Comparison of ENCODE assay signal across 8 cellular contexts in genomic region chr1:155086182-155086741, GRCh38. TPM values are rescaled to one million over a fixed set of nuclear protein-coding genes. Genes with fewer than 3 reads are reported as not detected.
DNase-seq lines count a peak whose midpoint lies in the region; ATAC-seq and TF ChIP-seq lines count a peak whose summit lies in the region.

No MANE protein-coding gene starts in this region.

- intact Hi-C loops in CD8-positive, alpha-beta T cell (cut with DNase I, micrococcal nuclease): loop anchor here in 1 of 2 experiments (1.0 to 5.0 kb wide), 2 partner anchors 51 to 527 kb away; partner anchors contain the start of gene SLC50A1
- intact Hi-C loops in posterior vena cava (cut with DNase I): no loop called here

- ATAC-seq in CD8-positive, alpha-beta T cell: peak; percentile 23
- ATAC-seq in GM21786 (IDR thresholded peaks at IDR 0.05; ENCODE audit: unreplicated experiment) (no peak), GM18867 (IDR thresholded peaks at IDR 0.05; ENCODE audit: unreplicated experiment) (no peak)

- peak overlapping the region; percentile 27 for H3K27ac Mint-ChIP-seq in CD8-positive, alpha-beta T cell

- no peaks in the 10 kb centered on the region for H3K9me3 Mint-ChIP-seq in CD8-positive, alpha-beta T cell

- H3K36me3 ChIP-seq in CD8-positive, alpha-beta T cell (ENCODE audit: insufficient read depth, low read length): no peaks in the 10 kb centered on the region
- no peaks in the 10 kb centered on the region for H3K36me3 ChIP-seq in SJCRH30

- H3K27me3 ChIP-seq in CD8-positive, alpha-beta T cell (ENCODE audit: insufficient read depth, low read length): peaks cover 30% of the 10 kb centered on the region
- H3K27me3 ChIP-seq in SJCRH30: peaks cover 13% of the 10 kb centered on the region; the same call in 1 of the 2 replicates

- H3K4me1 Mint-ChIP-seq in CD8-positive, alpha-beta T cell (ENCODE audit: low read depth): peaks cover 37% of the 10 kb centered on the region

- peaks cover 3% of the 10 kb centered on the region for H3K36me3 Mint-ChIP-seq in CD8-positive, alpha-beta T cell

- H3K4me3 ChIP-seq in CD8-positive, alpha-beta T cell (ENCODE audit: low read depth, low read length): peak overlapping the region; percentile 82
- H3K4me3 ChIP-seq in SJCRH30: no peak overlapping the region

- TF ChIP-seq CTCF in CD8-positive, alpha-beta T cell (IDR thresholded peaks at IDR 0.05): peak; percentile 98

- peak; percentile 71 to 90 (median 80) for DNase-seq in CD8-positive, alpha-beta T cell
- DNase-seq in HPDE6-E6E7 (ENCODE audit: extremely low spot score): peak; percentile 67
- DNase-seq in SJCRH30: peak; percentile 68 to 79
- DNase-seq in activated gamma-delta T cell (lab: John Stamatoyannopoulos, UW): peak; percentile 62
- DNase-seq in glomerular visceral epithelial cell (ENCODE audit: extremely low spot score): peak; percentile 71
- peak; percentile 91 for DNase-seq in posterior vena cava (ENCODE audit: low spot score)

- H3K4me1 ChIP-seq in CD8-positive, alpha-beta T cell (ENCODE audit: insufficient read depth, low read length): peaks cover 42% of the 10 kb centered on the region
- H3K4me1 ChIP-seq in SJCRH30: no peaks in the 10 kb centered on the region; the same call in 1 of the 2 replicates

- H3K4me3 Mint-ChIP-seq in CD8-positive, alpha-beta T cell: peak overlapping the region; percentile 65

- H3K27me3 Mint-ChIP-seq in CD8-positive, alpha-beta T cell (ENCODE audit: low read depth): peaks cover 26% of the 10 kb centered on the region

- POLR2A ChIA-PET in CD8-positive, alpha-beta T cell (lab: Charles Lee): interaction anchor here (0.8 to 1.8 kb wide), 4 partner anchors 21 to 88 kb away, joined by 3 to 14 read pairs (median 6); partner anchors contain the start of genes ADAM15 and EFNA4

- no peak overlapping the region for H3K27ac ChIP-seq in CD8-positive, alpha-beta T cell (ENCODE audit: low read depth, low read length)
- H3K27ac ChIP-seq in SJCRH30: no peak overlapping the region

- no peaks in the 10 kb centered on the region for H3K9me3 ChIP-seq in CD8-positive, alpha-beta T cell (ENCODE audit: low read length)
- H3K9me3 ChIP-seq in SJCRH30 (replicated peaks): no peaks in the 10 kb centered on the region

- CTCF ChIA-PET in CD8-positive, alpha-beta T cell (lab: Charles Lee): interaction anchor here (0.6 to 4.8 kb wide), 19 partner anchors 9 to 229 kb away, joined by 3 to 219 read pairs (median 10); partner anchors contain the start of genes ADAM15, EFNA4, KRTCAP2 and LENEP

RNA-seq across cellular contexts. Expression of gene EFNA3, which starts 7.6 kb away (rescaled TPM):
- total RNA-seq in CD8-positive, alpha-beta T cell: under 1 TPM; 0.46 to 0.69 TPM
- 3.5 and 4.2 TPM in 2 replicates for total RNA-seq in SJCRH30 (2014; rRNA removed; shearing (Covaris generic))
- total RNA-seq in posterior vena cava: 1 to 10 TPM; 2.0 TPM

RNA-seq across cellular contexts. Expression of gene EFNA4, which starts 22.7 kb away (rescaled TPM):
- total RNA-seq in CD8-positive, alpha-beta T cell: 1 to 10 TPM; 1.4 to 1.8 TPM
- 15.3 and 17.8 TPM in 2 replicates for total RNA-seq in SJCRH30 (2014; rRNA removed; shearing (Covaris generic))
- 1 to 10 TPM; 2.0 to 2.6 TPM for total RNA-seq in posterior vena cava

RNA-seq across cellular contexts. Expression of gene ADAM15, which starts 35.1 kb away (rescaled TPM):
- 10 to 100 TPM; 10.8 to 11.8 TPM for total RNA-seq in CD8-positive, alpha-beta T cell
- total RNA-seq in SJCRH30 (2014; rRNA removed; shearing (Covaris generic)): 16.9 and 18.3 TPM in 2 replicates
- total RNA-seq in posterior vena cava: 100 to 1,000 TPM; 146 to 178 TPM

RNA-seq across cellular contexts. Expression of gene EFNA1, which starts 41.4 kb away (rescaled TPM):
- total RNA-seq in CD8-positive, alpha-beta T cell: 10 to 100 TPM in 1 of 2 experiments, 1 to 10 TPM in 1; 7.3 to 10.4 TPM
- 1.8 and 2.2 TPM in 2 replicates for total RNA-seq in SJCRH30 (2014; rRNA removed; shearing (Covaris generic))
- 10 to 100 TPM; 12.6 to 13.2 TPM for total RNA-seq in posterior vena cava

RNA-seq across cellular contexts. Expression of gene SLC50A1, which starts 49.4 kb away (rescaled TPM):
- total RNA-seq in CD8-positive, alpha-beta T cell: 10 to 100 TPM; 12.9 to 14.2 TPM
- 12.9 and 14.8 TPM in 2 replicates for total RNA-seq in SJCRH30 (2014; rRNA removed; shearing (Covaris generic))
- 10 to 100 TPM; 24.5 TPM for total RNA-seq in posterior vena cava
